In the genomic region with DNA sequence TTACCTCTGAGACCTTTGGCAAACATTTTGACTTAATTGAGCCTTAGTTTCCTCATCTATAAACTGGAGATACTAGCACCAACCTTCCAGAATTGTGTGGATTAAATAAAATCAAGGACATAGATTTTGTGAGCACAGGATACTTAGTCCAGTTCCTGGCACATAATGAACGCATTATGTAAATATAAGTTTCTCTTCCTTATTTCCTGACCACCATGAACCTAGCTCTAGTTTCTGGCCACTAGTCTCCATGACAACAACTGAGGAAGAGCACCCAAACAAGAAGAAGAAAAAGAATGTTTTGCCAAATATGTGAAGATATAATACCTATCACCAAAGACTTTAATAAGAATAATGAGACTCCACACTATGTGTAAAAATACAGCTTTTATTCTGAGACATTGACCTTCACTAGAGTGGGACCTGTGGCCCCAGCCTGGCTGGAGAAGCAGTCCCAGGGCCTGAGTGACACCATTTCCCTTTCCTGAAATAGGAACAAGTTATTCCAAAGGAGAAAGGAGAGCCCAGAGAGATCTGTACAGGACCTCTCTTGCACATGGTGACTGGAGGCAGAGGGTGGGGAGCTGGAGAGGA, we compare ENCODE assay signal across 9 cellular contexts. TPM values are rescaled to one million over a fixed set of nuclear protein-coding genes. Genes with fewer than 3 reads are reported as not detected.
DNase-seq lines count a peak whose midpoint lies in the region; ATAC-seq, FAIRE-seq and TF ChIP-seq lines count a peak whose summit lies in the region.
"Had no signal": no experiment of that assay in that cellular context is flagged by ENCODE, and none has a peak within 500 bp of the region (broad histone marks: within the 10 kb centered on the region; RNA-seq: fewer than 3 reads in every experiment).

No MANE protein-coding gene starts in this region.

- no peak overlapping the region for H2AFZ ChIP-seq in Karpas-422 (ENCODE audit: low read length)

- H3K4me1 ChIP-seq in Karpas-422 (ENCODE audit: low read length): peaks cover 45% of the 10 kb centered on the region

- H3K36me3 ChIP-seq in Karpas-422 (ENCODE audit: insufficient read depth, low read length): peaks cover 28% of the 10 kb centered on the region; the same call in 1 of the 2 replicates
- peaks cover 10% of the 10 kb centered on the region for H3K36me3 ChIP-seq in bronchial epithelial cell (ENCODE audit: control insufficient read depth, insufficient read depth, low read length)

- FAIRE-seq in bronchial epithelial cell (lab: Jason Lieb, UNC): no peak

- H3K4me1 Mint-ChIP-seq in CD14-positive monocyte (peaks cover 71% of the 10 kb centered on the region), naive B cell (peaks cover 52 to 66% (median 59%) of the 10 kb centered on the region in 3 donors)

- peak overlapping the region; percentile 97 for H3K9ac ChIP-seq in Karpas-422 (ENCODE audit: low read length)

- intact Hi-C loops in CD14-positive monocyte (cut with micrococcal nuclease): loop anchor here (1.0 to 5.0 kb wide), 3 partner anchors 20 to 91 kb away; a partner anchor contains a TSS

- no peaks in the 10 kb centered on the region for H3K27me3 ChIP-seq in Karpas-422 (ENCODE audit: low read length)
- H3K27me3 ChIP-seq in bronchial epithelial cell (ENCODE audit: control insufficient read depth, insufficient read depth, low read length): no peaks in the 10 kb centered on the region

- no peaks in the 10 kb centered on the region for H3K9me3 Mint-ChIP-seq in CD14-positive monocyte
- peaks cover 0 to 1% (median 0%) of the 10 kb centered on the region in 7 donors for H3K9me3 Mint-ChIP-seq in naive B cell

- H3K27me3 Mint-ChIP-seq in CD14-positive monocyte (ENCODE audit: low read depth in 3 of 3) (no peaks in the 10 kb centered on the region), naive B cell (no peaks in the 10 kb centered on the region)

- no peak for TF ChIP-seq CTCF in CD14-positive monocyte (IDR thresholded peaks at IDR 0.05)
- TF ChIP-seq CTCF in bronchial epithelial cell (IDR thresholded peaks at IDR 0.05; ENCODE audit: insufficient read depth, low read length, severe bottlenecking): no peak

- DNase-seq in CD14-positive monocyte (ENCODE audit: low spot score) (no peak), Karpas-422 (peak; percentile 89), bronchial epithelial cell (ENCODE audit: low read depth) (no peak), naive B cell (peak; percentile 73), T-helper 9 cell (no peak), NCI-H2107 (lab: John Stamatoyannopoulos, UW) (no peak)
- no peak for DNase-seq in activated CD4-positive, alpha-beta T cell treated with anti-CD3 and anti-CD28 coated beads for 4 hours

- H3K27ac ChIP-seq in Karpas-422 (ENCODE audit: low read length): peak overlapping the region; percentile 96

- H3K36me3 Mint-ChIP-seq in CD14-positive monocyte (peaks cover 60 to 73% of the 10 kb centered on the region in 2 donors), naive B cell (peaks cover 8 to 49% of the 10 kb centered on the region in 2 donors)

- H3K27ac Mint-ChIP-seq in CD14-positive monocyte: peak overlapping the region; percentile 99 to 100 (median 100)
- peak overlapping the region; percentile 98 to 100 (median 99) for H3K27ac Mint-ChIP-seq in naive B cell

- no peaks in the 10 kb centered on the region for H4K20me1 ChIP-seq in Karpas-422 (ENCODE audit: insufficient read depth, low read depth, low read length)

- peaks cover 21% of the 10 kb centered on the region for H3K79me2 ChIP-seq in Karpas-422 (ENCODE audit: low read length)

- H3K4me3 ChIP-seq in Karpas-422 (ENCODE audit: low read length) (peak overlapping the region; percentile 85), bronchial epithelial cell (ENCODE audit: low read depth, low read length) (peak overlapping the region; percentile 56)

- H3K4me2 ChIP-seq in Karpas-422 (ENCODE audit: low read depth, low read length, poor library complexity, severe bottlenecking): peak overlapping the region; percentile 76

- no peaks in the 10 kb centered on the region for H3K9me2 ChIP-seq in Karpas-422 (replicated peaks; ENCODE audit: insufficient read depth, low read length)

- H3K4me3 Mint-ChIP-seq in CD14-positive monocyte (peak overlapping the region; percentile 99), naive B cell (peak overlapping the region; percentile 87 to 100 (median 97))

- no peaks in the 10 kb centered on the region for H3K9me3 ChIP-seq in Karpas-422 (ENCODE audit: low read length)

- ATAC-seq in GM19452 (IDR thresholded peaks at IDR 0.05; ENCODE audit: unreplicated experiment): peak; percentile 40
- peak; percentile 45 to 56 for ATAC-seq in naive B cell (ENCODE audit: low read depth in 2 of 2)

RNA-seq across cellular contexts. Expression of a gene that starts 0.9 kb away (rescaled TPM):
- polyA plus RNA-seq in CD14-positive monocyte: 10 to 100 TPM in 1 of 2 donors, 1 to 10 TPM in 1; 6.3 to 25.5 TPM
- 61.2 and 111 TPM in 2 replicates for total RNA-seq in Karpas-422 (2014; rRNA removed; shearing (Covaris generic); ENCODE audit: low replicate concordance)
- 58.4 and 70.2 TPM in 2 replicates for total RNA-seq in bronchial epithelial cell
- polyA plus RNA-seq in naive B cell (ENCODE audit: low read depth in 6 of 6): 10 to 100 TPM in 3 of 6 donors, 1 to 10 TPM in 3; 4.4 to 23.9 (median 9.7) TPM

RNA-seq across cellular contexts. Expression of a gene that starts 7.9 kb away (rescaled TPM):
- polyA plus RNA-seq in CD14-positive monocyte (10 to 100 TPM; 11.8 to 20.3 TPM), naive B cell (ENCODE audit: low read depth in 6 of 6) (100 to 1,000 TPM; 477 to 790 (median 657) TPM)
- total RNA-seq in Karpas-422 (2014; rRNA removed; shearing (Covaris generic); ENCODE audit: low replicate concordance): 16.0 and 32.3 TPM in 2 replicates
- 55.5 and 87.1 TPM in 2 replicates for total RNA-seq in bronchial epithelial cell

RNA-seq across cellular contexts. Expression of a gene that starts 23.0 kb away (rescaled TPM):
- 100 to 1,000 TPM; 101 to 140 TPM for polyA plus RNA-seq in CD14-positive monocyte
- 36.5 and 59.6 TPM in 2 replicates for total RNA-seq in Karpas-422 (2014; rRNA removed; shearing (Covaris generic); ENCODE audit: low replicate concordance)
- 1.3 and 3.1 TPM in 2 replicates for total RNA-seq in bronchial epithelial cell
- polyA plus RNA-seq in naive B cell (ENCODE audit: low read depth in 6 of 6): 100 to 1,000 TPM in 1 of 6 donors, 10 to 100 TPM in 5; 42.4 to 154 (median 82.6) TPM
- total RNA-seq: LHCN-M2 had no signal

RNA-seq across cellular contexts. Expression of a gene that starts 25.7 kb away (rescaled TPM):
- 10 to 100 TPM; 35.9 to 58.0 TPM for polyA plus RNA-seq in CD14-positive monocyte
- 0.36 and 6.5 TPM in 2 replicates for total RNA-seq in Karpas-422 (2014; rRNA removed; shearing (Covaris generic); ENCODE audit: low replicate concordance)
- total RNA-seq in bronchial epithelial cell: 269 and 280 TPM in 2 replicates
- polyA plus RNA-seq in naive B cell (ENCODE audit: low read depth in 6 of 6): 1 to 10 TPM; 5.2 to 9.2 (median 6.7) TPM

RNA-seq across cellular contexts. Expression of a gene that starts 42.7 kb away (rescaled TPM):
- polyA plus RNA-seq in CD14-positive monocyte (under 1 TPM in 1 of 2 donors, not detected in 1; 0.07 TPM), naive B cell (ENCODE audit: low read depth in 6 of 6) (not detected)
- not detected in 2 replicates for total RNA-seq in Karpas-422 (2014; rRNA removed; shearing (Covaris generic); ENCODE audit: low replicate concordance)
- 108 and 200 TPM in 2 replicates for total RNA-seq in bronchial epithelial cell
- total RNA-seq: LHCN-M2 had no signal

Comparison
In these comparisons a context has a peak if more than half of its experiments do, and no peak if none do; other contexts are left out.
1. DNase-seq: peak in Karpas-422 (single experiment) and naive B cell (single experiment); none in CD14-positive monocyte (single experiment), bronchial epithelial cell (single experiment), T-helper 9 cell (single experiment), activated CD4-positive, alpha-beta T cell treated with anti-CD3 and anti-CD28 coated beads for 4 hours (0 of 2) and NCI-H2107 (single experiment).